In genomic region chr1:28278763-28279162, GRCh38 we compare ENCODE assay signal across 1 cellular context.
A peak's percentile ranks its signal among the peaks of the same experiment; 100 is the strongest.
TF ChIP-seq lines count a peak whose summit lies in the region.

No MANE protein-coding gene starts in this region.

TF ChIP-seq in K562, 482 proteins besides CTCF, POLR2A, EP300 and RAD21 (continued from another document and continues in another):
- TF ChIP-seq MGA (IDR thresholded peaks at IDR 0.05) (no peak), ZNF431 (CRISPR knock-in tag; IDR thresholded peaks at IDR 0.05) (no peak), NRF1 (conservative IDR thresholded peaks at IDR 0.05 in 1 of 2, IDR thresholded peaks at IDR 0.05 in 1 of 2) (no peak), MEIS2 (IDR thresholded peaks at IDR 0.05; ENCODE audit: partially characterized antibody) (no peak), TCF7L2 (IDR thresholded peaks at IDR 0.05; ENCODE audit: low read depth, low read length) (no peak), MTA2 (IDR thresholded peaks at IDR 0.05; ENCODE audit: low read depth) (peak; percentile 74), E2F4 (CRISPR knock-in tag; IDR thresholded peaks at IDR 0.05; ENCODE audit: low read depth) (no peak), GATA2 (CRISPR knock-in tag; IDR thresholded peaks at IDR 0.05) (peak; percentile 76), BMI1 (IDR thresholded peaks at IDR 0.05; ENCODE audit: low read length) (no peak), ERF (CRISPR knock-in tag; IDR thresholded peaks at IDR 0.05) (no peak), SMARCB1 (IDR thresholded peaks at IDR 0.05; ENCODE audit: insufficient read length, low read depth) (no peak), MYC (IDR thresholded peaks at IDR 0.05; ENCODE audit: low read depth, low read length) (peak; percentile 44; the same call in 1 of the 2 replicates), MYC (CRISPR knock-in tag; IDR thresholded peaks at IDR 0.05; ENCODE audit: borderline replicate concordance, low read depth) (no peak), SP2 (IDR thresholded peaks at IDR 0.05; ENCODE audit: extremely low read depth, low read depth, low read length, poor library complexity, severe bottlenecking) (no peak), ZNF518B (CRISPR knock-in tag; IDR thresholded peaks at IDR 0.05) (no peak), PATZ1 (CRISPR knock-in tag; IDR thresholded peaks at IDR 0.05; ENCODE audit: borderline replicate concordance) (no peak), MTA3 (IDR thresholded peaks at IDR 0.05; ENCODE audit: borderline replicate concordance) (0 out of 2 replicates have a peak, but pooled peaks have one; percentile 39), ZNF174 (CRISPR knock-in tag; IDR thresholded peaks at IDR 0.05) (no peak), ZNF24 (IDR thresholded peaks at IDR 0.05) (no peak), FOXK1 (CRISPR knock-in tag; IDR thresholded peaks at IDR 0.05; ENCODE audit: borderline replicate concordance) (no peak), ZNF696 (CRISPR knock-in tag; conservative IDR thresholded peaks at IDR 0.05) (no peak), ZNF143 (CRISPR knock-in tag; IDR thresholded peaks at IDR 0.05) (no peak), THRA (IDR thresholded peaks at IDR 0.05) (no peak), SAFB2 (IDR thresholded peaks at IDR 0.05; ENCODE audit: borderline replicate concordance, low read depth, low read length, severe bottlenecking) (no peak), NR2F6 (CRISPR knock-in tag; IDR thresholded peaks at IDR 0.05) (no peak), NCOA4 (IDR thresholded peaks at IDR 0.05; ENCODE audit: partially characterized antibody) (no peak), POLR2AphosphoS5 (IDR thresholded peaks at IDR 0.05; ENCODE audit: control insufficient read depth, insufficient read depth, low read depth, low read length) (peak; percentile 54; the same call in 1 of the 2 replicates), C11orf30 (IDR thresholded peaks at IDR 0.05; ENCODE audit: low read depth) (peak; percentile 51; the same call in 1 of the 2 replicates), ZSCAN32 (CRISPR knock-in tag; IDR thresholded peaks at IDR 0.05) (no peak), ATF7 (IDR thresholded peaks at IDR 0.05) (0 out of 2 replicates have a peak, but pooled peaks have one; percentile 28), TAL1 (IDR thresholded peaks at IDR 0.05) (peak; percentile 71), NFRKB (IDR thresholded peaks at IDR 0.05; ENCODE audit: low read depth) (no peak), TFE3 (CRISPR knock-in tag; IDR thresholded peaks at IDR 0.05) (no peak), CBFA2T2 (conservative IDR thresholded peaks at IDR 0.05) (peak; percentile 60), USF2 (CRISPR knock-in tag; IDR thresholded peaks at IDR 0.05) (no peak), RHOXF2B (CRISPR knock-in tag; conservative IDR thresholded peaks at IDR 0.05) (no peak), CREB1 (IDR thresholded peaks at IDR 0.05) (no peak), CREB1 (CRISPR knock-in tag; IDR thresholded peaks at IDR 0.05) (peak; percentile 67; the same call in 1 of the 2 replicates), HMG20A (CRISPR knock-in tag; conservative IDR thresholded peaks at IDR 0.05) (no peak), EP400 (IDR thresholded peaks at IDR 0.05) (no peak), STAG1 (CRISPR knock-in tag; IDR thresholded peaks at IDR 0.05; ENCODE audit: borderline replicate concordance) (no peak)
